Comparison of ENCODE assay signal across 1 cellular context in the genomic region with DNA sequence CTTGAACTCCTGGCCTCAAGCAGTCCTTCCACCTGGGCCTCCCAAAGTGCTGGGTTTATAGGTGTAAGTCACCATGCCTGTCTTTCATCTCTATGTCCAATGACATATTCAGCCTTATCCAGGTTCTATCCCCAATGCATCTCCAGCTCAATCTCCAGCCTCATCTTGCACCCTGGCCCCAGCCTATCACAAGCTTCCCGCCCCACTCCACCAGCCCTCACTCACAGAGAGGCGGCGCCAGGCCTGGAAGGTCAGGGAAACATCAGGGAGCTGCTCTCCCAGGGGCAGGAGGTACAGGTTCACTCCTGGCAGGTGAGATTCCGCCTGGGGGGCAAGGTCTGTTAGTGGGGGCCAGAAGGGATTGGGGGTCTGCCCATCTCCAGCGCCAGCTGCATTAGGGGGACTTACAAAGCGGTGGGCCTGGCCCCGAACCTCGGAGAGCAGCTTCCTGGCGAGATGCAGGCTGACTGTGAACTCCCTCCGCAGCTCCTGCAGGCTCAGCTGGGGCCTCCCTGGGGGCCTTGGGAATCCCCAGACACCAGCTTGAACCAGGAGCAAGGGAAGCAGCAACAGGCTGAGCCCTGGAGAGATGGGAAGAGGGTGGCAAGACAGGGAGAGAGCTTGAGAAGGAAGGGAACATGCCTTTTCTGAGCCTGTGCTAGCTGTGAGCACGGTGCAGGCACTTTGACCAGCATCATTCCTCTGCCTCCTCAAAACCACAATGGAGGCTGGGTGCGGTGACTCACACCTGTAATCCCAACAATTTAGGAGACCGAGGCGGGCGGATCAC.
TF ChIP-seq lines count a peak whose summit lies in the region.

No MANE protein-coding gene starts in this region.

TF ChIP-seq in HepG2, 621 proteins besides CTCF, POLR2A, EP300 and RAD21:
- TF ChIP-seq HOXA3 (CRISPR knock-in tag; IDR thresholded peaks at IDR 0.05) = no peak
- no peak for TF ChIP-seq SOX6 (IDR thresholded peaks at IDR 0.05)
- TF ChIP-seq SOX6 (CRISPR knock-in tag; IDR thresholded peaks at IDR 0.05) = 0 out of 2 replicates have a peak, but pooled peaks have one; percentile 15
- TF ChIP-seq ZNF709 (CRISPR knock-in tag; IDR thresholded peaks at IDR 0.05) = 0 out of 2 replicates have a peak, but pooled peaks have one; percentile 26
- 0 out of 2 replicates have a peak, but pooled peaks have one; percentile 32 for TF ChIP-seq ZNF225 (CRISPR knock-in tag; IDR thresholded peaks at IDR 0.05)
- TF ChIP-seq PTBP1 (IDR thresholded peaks at IDR 0.05; ENCODE audit: low read depth, low read length, poor library complexity, severe bottlenecking) = no peak
- TF ChIP-seq ZBTB39 (CRISPR knock-in tag; IDR thresholded peaks at IDR 0.05) = no peak
- TF ChIP-seq, protein P1, sequence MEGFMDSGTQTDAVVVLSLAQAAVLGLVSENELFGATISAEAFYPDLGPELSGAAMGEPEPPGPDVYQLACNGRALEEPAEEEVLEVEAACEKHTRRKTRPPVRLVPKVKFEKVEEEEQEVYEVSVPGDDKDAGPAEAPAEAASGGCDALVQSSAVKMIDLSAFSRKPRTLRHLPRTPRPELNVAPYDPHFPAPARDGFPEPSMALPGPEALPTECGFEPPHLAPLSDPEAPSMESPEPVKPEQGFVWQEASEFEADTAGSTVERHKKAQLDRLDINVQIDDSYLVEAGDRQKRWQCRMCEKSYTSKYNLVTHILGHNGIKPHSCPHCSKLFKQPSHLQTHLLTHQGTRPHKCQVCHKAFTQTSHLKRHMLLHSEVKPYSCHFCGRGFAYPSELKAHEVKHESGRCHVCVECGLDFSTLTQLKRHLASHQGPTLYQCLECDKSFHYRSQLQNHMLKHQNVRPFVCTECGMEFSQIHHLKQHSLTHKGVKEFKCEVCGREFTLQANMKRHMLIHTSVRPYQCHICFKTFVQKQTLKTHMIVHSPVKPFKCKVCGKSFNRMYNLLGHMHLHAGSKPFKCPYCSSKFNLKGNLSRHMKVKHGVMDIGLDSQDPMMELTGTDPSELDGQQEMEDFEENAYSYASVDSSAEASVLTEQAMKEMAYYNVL (CRISPR knock-in tag; IDR thresholded peaks at IDR 0.05; ENCODE audit: borderline replicate concordance) = 0 out of 2 replicates have a peak, but pooled peaks have one; percentile 39
- no peak for TF ChIP-seq AKAP8 (CRISPR knock-in tag; IDR thresholded peaks at IDR 0.05)
- TF ChIP-seq, protein P2, sequence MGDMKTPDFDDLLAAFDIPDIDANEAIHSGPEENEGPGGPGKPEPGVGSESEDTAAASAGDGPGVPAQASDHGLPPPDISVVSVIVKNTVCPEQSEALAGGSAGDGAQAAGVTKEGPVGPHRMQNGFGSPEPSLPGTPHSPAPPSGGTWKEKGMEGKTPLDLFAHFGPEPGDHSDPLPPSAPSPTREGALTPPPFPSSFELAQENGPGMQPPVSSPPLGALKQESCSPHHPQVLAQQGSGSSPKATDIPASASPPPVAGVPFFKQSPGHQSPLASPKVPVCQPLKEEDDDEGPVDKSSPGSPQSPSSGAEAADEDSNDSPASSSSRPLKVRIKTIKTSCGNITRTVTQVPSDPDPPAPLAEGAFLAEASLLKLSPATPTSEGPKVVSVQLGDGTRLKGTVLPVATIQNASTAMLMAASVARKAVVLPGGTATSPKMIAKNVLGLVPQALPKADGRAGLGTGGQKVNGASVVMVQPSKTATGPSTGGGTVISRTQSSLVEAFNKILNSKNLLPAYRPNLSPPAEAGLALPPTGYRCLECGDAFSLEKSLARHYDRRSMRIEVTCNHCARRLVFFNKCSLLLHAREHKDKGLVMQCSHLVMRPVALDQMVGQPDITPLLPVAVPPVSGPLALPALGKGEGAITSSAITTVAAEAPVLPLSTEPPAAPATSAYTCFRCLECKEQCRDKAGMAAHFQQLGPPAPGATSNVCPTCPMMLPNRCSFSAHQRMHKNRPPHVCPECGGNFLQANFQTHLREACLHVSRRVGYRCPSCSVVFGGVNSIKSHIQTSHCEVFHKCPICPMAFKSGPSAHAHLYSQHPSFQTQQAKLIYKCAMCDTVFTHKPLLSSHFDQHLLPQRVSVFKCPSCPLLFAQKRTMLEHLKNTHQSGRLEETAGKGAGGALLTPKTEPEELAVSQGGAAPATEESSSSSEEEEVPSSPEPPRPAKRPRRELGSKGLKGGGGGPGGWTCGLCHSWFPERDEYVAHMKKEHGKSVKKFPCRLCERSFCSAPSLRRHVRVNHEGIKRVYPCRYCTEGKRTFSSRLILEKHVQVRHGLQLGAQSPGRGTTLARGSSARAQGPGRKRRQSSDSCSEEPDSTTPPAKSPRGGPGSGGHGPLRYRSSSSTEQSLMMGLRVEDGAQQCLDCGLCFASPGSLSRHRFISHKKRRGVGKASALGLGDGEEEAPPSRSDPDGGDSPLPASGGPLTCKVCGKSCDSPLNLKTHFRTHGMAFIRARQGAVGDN (CRISPR knock-in tag; IDR thresholded peaks at IDR 0.05) = peak; percentile 31; the same call in 1 of the 2 replicates
- TF ChIP-seq ZNF670 (CRISPR knock-in tag; IDR thresholded peaks at IDR 0.05; ENCODE audit: borderline replicate concordance) = no peak
- TF ChIP-seq ZNF740 (CRISPR knock-in tag; IDR thresholded peaks at IDR 0.05) = no peak
- no peak for TF ChIP-seq MEIS1 (CRISPR knock-in tag; IDR thresholded peaks at IDR 0.05; ENCODE audit: borderline replicate concordance)
- TF ChIP-seq ATF7 (IDR thresholded peaks at IDR 0.05) = no peak
- no peak for TF ChIP-seq ATF7 (CRISPR knock-in tag; IDR thresholded peaks at IDR 0.05)
- peak; percentile 62 for TF ChIP-seq FOSL2 (CRISPR knock-in tag; IDR thresholded peaks at IDR 0.05)
- no peak for TF ChIP-seq SOX5 (CRISPR knock-in tag; IDR thresholded peaks at IDR 0.05; ENCODE audit: borderline replicate concordance)
- 0 out of 2 replicates have a peak, but pooled peaks have one; percentile 37 for TF ChIP-seq ZNF563 (CRISPR knock-in tag; IDR thresholded peaks at IDR 0.05)
- 0 out of 2 replicates have a peak, but pooled peaks have one; percentile 73 for TF ChIP-seq ZNF333 (CRISPR knock-in tag; IDR thresholded peaks at IDR 0.05; ENCODE audit: borderline replicate concordance)
- TF ChIP-seq, protein P3, sequence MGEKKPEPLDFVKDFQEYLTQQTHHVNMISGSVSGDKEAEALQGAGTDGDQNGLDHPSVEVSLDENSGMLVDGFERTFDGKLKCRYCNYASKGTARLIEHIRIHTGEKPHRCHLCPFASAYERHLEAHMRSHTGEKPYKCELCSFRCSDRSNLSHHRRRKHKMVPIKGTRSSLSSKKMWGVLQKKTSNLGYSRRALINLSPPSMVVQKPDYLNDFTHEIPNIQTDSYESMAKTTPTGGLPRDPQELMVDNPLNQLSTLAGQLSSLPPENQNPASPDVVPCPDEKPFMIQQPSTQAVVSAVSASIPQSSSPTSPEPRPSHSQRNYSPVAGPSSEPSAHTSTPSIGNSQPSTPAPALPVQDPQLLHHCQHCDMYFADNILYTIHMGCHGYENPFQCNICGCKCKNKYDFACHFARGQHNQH (CRISPR knock-in tag; IDR thresholded peaks at IDR 0.05) = 0 out of 2 replicates have a peak, but pooled peaks have one; percentile 3
- no peak for TF ChIP-seq FOXC1 (CRISPR knock-in tag; IDR thresholded peaks at IDR 0.05; ENCODE audit: borderline replicate concordance)
- TF ChIP-seq ZNF12 (CRISPR knock-in tag; IDR thresholded peaks at IDR 0.05) = no peak
- TF ChIP-seq ATF6 (CRISPR knock-in tag; conservative IDR thresholded peaks at IDR 0.05) = no peak
- no peak for TF ChIP-seq NR1H2 (CRISPR knock-in tag; IDR thresholded peaks at IDR 0.05; ENCODE audit: borderline replicate concordance, low read depth)
- TF ChIP-seq ZNF276 (CRISPR knock-in tag; IDR thresholded peaks at IDR 0.05; ENCODE audit: low read depth) = no peak
- no peak for TF ChIP-seq MED1 (CRISPR knock-in tag; IDR thresholded peaks at IDR 0.05)
- no peak for TF ChIP-seq ZNF678 (CRISPR knock-in tag; IDR thresholded peaks at IDR 0.05)
- 0 out of 2 replicates have a peak, but pooled peaks have one; percentile 14 for TF ChIP-seq ZNF292 (CRISPR knock-in tag; IDR thresholded peaks at IDR 0.05; ENCODE audit: borderline replicate concordance, low read depth)
- no peak for TF ChIP-seq ZNF143 (CRISPR knock-in tag; IDR thresholded peaks at IDR 0.05)
- TF ChIP-seq, protein P4, sequence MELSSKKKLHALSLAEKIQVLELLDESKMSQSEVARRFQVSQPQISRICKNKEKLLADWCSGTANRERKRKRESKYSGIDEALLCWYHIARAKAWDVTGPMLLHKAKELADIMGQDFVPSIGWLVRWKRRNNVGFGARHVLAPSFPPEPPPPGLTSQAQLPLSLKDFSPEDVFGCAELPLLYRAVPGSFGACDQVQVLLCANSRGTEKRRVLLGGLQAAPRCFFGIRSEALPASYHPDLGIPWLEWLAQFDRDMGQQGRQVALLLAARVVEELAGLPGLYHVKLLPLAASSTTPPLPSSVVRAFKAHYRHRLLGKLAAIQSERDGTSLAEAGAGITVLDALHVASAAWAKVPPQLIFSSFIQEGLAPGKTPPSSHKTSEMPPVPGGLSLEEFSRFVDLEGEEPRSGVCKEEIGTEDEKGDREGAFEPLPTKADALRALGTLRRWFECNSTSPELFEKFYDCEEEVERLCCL (CRISPR knock-in tag; IDR thresholded peaks at IDR 0.05; ENCODE audit: borderline replicate concordance) = no peak
- TF ChIP-seq ZNF672 (CRISPR knock-in tag; IDR thresholded peaks at IDR 0.05) = no peak
- no peak for TF ChIP-seq ZNF780A (CRISPR knock-in tag; IDR thresholded peaks at IDR 0.05)
- no peak for TF ChIP-seq MXI1 (IDR thresholded peaks at IDR 0.05; ENCODE audit: borderline replicate concordance, low read depth, low read length)
- 0 out of 2 replicates have a peak, but pooled peaks have one; percentile 47 for TF ChIP-seq ZNF572 (CRISPR knock-in tag; IDR thresholded peaks at IDR 0.05)
- no peak for TF ChIP-seq ZNF235 (CRISPR knock-in tag; IDR thresholded peaks at IDR 0.05; ENCODE audit: borderline replicate concordance)
- TF ChIP-seq ZNF576 (CRISPR knock-in tag; IDR thresholded peaks at IDR 0.05) = peak; percentile 75; the same call in 1 of the 2 replicates
- TF ChIP-seq FOXM1 (CRISPR knock-in tag; IDR thresholded peaks at IDR 0.05) = no peak
- no peak for TF ChIP-seq TCF12 (IDR thresholded peaks at IDR 0.05)
- TF ChIP-seq TCF12 (CRISPR knock-in tag; IDR thresholded peaks at IDR 0.05) = 0 out of 2 replicates have a peak, but pooled peaks have one; percentile 37
- TF ChIP-seq ZNF776 (CRISPR knock-in tag; IDR thresholded peaks at IDR 0.05) = 0 out of 2 replicates have a peak, but pooled peaks have one; percentile 57
